ENCODE assay signal across 1 cellular context in the genomic region with DNA sequence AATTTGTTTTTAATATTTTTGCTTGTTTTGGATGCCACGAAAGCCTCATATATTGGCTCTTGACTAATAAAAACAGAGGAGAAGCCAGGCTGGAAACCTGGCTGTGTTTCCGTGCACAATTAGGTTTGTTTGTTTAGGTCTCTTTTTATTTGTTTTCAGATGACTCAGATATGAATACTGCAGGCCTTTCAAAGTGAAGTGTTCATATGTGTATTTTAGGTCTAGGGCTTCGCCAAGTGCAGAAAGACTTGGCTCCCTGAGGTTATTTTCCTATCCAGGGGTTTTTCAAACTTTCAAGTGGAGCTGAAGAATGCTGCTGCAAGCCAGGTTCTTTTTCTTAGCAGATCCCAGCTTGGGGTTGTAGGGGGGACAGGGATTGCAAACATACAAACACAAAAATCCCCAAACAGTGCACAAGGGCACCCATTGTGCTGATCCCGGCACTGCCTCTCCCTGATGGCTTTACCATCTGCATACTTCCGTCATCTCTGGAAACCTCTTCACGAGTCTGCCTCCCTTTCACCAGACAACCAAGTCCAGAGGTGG.
TF ChIP-seq lines count a peak whose summit lies in the region.

No MANE protein-coding gene starts in this region.

TF ChIP-seq in HepG2, 621 proteins besides CTCF, POLR2A, EP300 and RAD21 (continued from another document and continues in another):
- TF ChIP-seq, protein P1, sequence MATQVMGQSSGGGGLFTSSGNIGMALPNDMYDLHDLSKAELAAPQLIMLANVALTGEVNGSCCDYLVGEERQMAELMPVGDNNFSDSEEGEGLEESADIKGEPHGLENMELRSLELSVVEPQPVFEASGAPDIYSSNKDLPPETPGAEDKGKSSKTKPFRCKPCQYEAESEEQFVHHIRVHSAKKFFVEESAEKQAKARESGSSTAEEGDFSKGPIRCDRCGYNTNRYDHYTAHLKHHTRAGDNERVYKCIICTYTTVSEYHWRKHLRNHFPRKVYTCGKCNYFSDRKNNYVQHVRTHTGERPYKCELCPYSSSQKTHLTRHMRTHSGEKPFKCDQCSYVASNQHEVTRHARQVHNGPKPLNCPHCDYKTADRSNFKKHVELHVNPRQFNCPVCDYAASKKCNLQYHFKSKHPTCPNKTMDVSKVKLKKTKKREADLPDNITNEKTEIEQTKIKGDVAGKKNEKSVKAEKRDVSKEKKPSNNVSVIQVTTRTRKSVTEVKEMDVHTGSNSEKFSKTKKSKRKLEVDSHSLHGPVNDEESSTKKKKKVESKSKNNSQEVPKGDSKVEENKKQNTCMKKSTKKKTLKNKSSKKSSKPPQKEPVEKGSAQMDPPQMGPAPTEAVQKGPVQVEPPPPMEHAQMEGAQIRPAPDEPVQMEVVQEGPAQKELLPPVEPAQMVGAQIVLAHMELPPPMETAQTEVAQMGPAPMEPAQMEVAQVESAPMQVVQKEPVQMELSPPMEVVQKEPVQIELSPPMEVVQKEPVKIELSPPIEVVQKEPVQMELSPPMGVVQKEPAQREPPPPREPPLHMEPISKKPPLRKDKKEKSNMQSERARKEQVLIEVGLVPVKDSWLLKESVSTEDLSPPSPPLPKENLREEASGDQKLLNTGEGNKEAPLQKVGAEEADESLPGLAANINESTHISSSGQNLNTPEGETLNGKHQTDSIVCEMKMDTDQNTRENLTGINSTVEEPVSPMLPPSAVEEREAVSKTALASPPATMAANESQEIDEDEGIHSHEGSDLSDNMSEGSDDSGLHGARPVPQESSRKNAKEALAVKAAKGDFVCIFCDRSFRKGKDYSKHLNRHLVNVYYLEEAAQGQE (IDR thresholded peaks at IDR 0.05; ENCODE audit: borderline replicate concordance in 1 of 2, low read depth in 1 of 2, low read length in 2 of 2) = no peak
- TF ChIP-seq BCL6 (CRISPR knock-in tag; IDR thresholded peaks at IDR 0.05) = peak; percentile 62
- TF ChIP-seq, protein P2, sequence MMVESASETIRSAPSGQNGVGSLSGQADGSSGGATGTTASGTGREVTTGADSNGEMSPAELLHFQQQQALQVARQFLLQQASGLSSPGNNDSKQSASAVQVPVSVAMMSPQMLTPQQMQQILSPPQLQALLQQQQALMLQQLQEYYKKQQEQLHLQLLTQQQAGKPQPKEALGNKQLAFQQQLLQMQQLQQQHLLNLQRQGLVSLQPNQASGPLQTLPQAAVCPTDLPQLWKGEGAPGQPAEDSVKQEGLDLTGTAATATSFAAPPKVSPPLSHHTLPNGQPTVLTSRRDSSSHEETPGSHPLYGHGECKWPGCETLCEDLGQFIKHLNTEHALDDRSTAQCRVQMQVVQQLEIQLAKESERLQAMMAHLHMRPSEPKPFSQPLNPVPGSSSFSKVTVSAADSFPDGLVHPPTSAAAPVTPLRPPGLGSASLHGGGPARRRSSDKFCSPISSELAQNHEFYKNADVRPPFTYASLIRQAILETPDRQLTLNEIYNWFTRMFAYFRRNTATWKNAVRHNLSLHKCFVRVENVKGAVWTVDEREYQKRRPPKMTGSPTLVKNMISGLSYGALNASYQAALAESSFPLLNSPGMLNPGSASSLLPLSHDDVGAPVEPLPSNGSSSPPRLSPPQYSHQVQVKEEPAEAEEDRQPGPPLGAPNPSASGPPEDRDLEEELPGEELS (CRISPR knock-in tag; IDR thresholded peaks at IDR 0.05) = peak; percentile 77
- TF ChIP-seq, protein P3, sequence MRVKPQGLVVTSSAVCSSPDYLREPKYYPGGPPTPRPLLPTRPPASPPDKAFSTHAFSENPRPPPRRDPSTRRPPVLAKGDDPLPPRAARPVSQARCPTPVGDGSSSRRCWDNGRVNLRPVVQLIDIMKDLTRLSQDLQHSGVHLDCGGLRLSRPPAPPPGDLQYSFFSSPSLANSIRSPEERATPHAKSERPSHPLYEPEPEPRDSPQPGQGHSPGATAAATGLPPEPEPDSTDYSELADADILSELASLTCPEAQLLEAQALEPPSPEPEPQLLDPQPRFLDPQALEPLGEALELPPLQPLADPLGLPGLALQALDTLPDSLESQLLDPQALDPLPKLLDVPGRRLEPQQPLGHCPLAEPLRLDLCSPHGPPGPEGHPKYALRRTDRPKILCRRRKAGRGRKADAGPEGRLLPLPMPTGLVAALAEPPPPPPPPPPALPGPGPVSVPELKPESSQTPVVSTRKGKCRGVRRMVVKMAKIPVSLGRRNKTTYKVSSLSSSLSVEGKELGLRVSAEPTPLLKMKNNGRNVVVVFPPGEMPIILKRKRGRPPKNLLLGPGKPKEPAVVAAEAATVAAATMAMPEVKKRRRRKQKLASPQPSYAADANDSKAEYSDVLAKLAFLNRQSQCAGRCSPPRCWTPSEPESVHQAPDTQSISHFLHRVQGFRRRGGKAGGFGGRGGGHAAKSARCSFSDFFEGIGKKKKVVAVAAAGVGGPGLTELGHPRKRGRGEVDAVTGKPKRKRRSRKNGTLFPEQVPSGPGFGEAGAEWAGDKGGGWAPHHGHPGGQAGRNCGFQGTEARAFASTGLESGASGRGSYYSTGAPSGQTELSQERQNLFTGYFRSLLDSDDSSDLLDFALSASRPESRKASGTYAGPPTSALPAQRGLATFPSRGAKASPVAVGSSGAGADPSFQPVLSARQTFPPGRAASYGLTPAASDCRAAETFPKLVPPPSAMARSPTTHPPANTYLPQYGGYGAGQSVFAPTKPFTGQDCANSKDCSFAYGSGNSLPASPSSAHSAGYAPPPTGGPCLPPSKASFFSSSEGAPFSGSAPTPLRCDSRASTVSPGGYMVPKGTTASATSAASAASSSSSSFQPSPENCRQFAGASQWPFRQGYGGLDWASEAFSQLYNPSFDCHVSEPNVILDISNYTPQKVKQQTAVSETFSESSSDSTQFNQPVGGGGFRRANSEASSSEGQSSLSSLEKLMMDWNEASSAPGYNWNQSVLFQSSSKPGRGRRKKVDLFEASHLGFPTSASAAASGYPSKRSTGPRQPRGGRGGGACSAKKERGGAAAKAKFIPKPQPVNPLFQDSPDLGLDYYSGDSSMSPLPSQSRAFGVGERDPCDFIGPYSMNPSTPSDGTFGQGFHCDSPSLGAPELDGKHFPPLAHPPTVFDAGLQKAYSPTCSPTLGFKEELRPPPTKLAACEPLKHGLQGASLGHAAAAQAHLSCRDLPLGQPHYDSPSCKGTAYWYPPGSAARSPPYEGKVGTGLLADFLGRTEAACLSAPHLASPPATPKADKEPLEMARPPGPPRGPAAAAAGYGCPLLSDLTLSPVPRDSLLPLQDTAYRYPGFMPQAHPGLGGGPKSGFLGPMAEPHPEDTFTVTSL (CRISPR knock-in tag; IDR thresholded peaks at IDR 0.05; ENCODE audit: borderline replicate concordance) = peak; percentile 72; the same call in 1 of the 2 replicates
- TF ChIP-seq ARID5B (CRISPR knock-in tag; IDR thresholded peaks at IDR 0.05) = peak; percentile 60
- TF ChIP-seq HHEX (CRISPR knock-in tag; IDR thresholded peaks at IDR 0.05) = peak; percentile 69
- TF ChIP-seq, protein P4, sequence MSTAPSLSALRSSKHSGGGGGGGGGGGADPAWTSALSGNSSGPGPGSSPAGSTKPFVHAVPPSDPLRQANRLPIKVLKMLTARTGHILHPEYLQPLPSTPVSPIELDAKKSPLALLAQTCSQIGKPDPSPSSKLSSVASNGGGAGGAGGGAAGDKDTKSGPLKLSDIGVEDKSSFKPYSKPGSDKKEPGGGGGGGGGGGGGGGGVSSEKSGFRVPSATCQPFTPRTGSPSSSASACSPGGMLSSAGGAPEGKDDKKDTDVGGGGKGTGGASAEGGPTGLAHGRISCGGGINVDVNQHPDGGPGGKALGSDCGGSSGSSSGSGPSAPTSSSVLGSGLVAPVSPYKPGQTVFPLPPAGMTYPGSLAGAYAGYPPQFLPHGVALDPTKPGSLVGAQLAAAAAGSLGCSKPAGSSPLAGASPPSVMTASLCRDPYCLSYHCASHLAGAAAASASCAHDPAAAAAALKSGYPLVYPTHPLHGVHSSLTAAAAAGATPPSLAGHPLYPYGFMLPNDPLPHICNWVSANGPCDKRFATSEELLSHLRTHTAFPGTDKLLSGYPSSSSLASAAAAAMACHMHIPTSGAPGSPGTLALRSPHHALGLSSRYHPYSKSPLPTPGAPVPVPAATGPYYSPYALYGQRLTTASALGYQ (CRISPR knock-in tag; IDR thresholded peaks at IDR 0.05) = peak; percentile 59; the same call in 1 of the 2 replicates
- TF ChIP-seq ZNF557 (CRISPR knock-in tag; IDR thresholded peaks at IDR 0.05) = 0 out of 2 replicates have a peak, but pooled peaks have one; percentile 62
- no peak for TF ChIP-seq TCF7L2 (IDR thresholded peaks at IDR 0.05; ENCODE audit: low read depth, low read length)
- TF ChIP-seq FOSL1 (CRISPR knock-in tag; IDR thresholded peaks at IDR 0.05; ENCODE audit: borderline replicate concordance) = peak; percentile 72; the same call in 1 of the 2 replicates
- TF ChIP-seq, protein P5, sequence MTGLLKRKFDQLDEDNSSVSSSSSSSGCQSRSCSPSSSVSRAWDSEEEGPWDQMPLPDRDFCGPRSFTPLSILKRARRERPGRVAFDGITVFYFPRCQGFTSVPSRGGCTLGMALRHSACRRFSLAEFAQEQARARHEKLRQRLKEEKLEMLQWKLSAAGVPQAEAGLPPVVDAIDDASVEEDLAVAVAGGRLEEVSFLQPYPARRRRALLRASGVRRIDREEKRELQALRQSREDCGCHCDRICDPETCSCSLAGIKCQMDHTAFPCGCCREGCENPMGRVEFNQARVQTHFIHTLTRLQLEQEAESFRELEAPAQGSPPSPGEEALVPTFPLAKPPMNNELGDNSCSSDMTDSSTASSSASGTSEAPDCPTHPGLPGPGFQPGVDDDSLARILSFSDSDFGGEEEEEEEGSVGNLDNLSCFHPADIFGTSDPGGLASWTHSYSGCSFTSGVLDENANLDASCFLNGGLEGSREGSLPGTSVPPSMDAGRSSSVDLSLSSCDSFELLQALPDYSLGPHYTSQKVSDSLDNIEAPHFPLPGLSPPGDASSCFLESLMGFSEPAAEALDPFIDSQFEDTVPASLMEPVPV (CRISPR knock-in tag; IDR thresholded peaks at IDR 0.05) = no peak
- TF ChIP-seq ZNF614 (CRISPR knock-in tag; IDR thresholded peaks at IDR 0.05; ENCODE audit: borderline replicate concordance) = peak; percentile 14; the same call in 1 of the 2 replicates
- TF ChIP-seq KAT8 (CRISPR knock-in tag; IDR thresholded peaks at IDR 0.05) = 0 out of 2 replicates have a peak, but pooled peaks have one; percentile 26
- no peak for TF ChIP-seq ZNF619 (CRISPR knock-in tag; IDR thresholded peaks at IDR 0.05)
- 0 out of 2 replicates have a peak, but pooled peaks have one; percentile 54 for TF ChIP-seq ISL2 (CRISPR knock-in tag; IDR thresholded peaks at IDR 0.05)
- TF ChIP-seq ZBTB42 (CRISPR knock-in tag; IDR thresholded peaks at IDR 0.05) = no peak
- peak; percentile 44; the same call in 1 of the 2 replicates for TF ChIP-seq TCF7 (IDR thresholded peaks at IDR 0.05; ENCODE audit: low read depth)
- TF ChIP-seq ZNF432 (CRISPR knock-in tag; IDR thresholded peaks at IDR 0.05; ENCODE audit: borderline replicate concordance) = no peak
- TF ChIP-seq ZNF510 (CRISPR knock-in tag; IDR thresholded peaks at IDR 0.05; ENCODE audit: low read depth) = no peak
- TF ChIP-seq PRDM15 (CRISPR knock-in tag; IDR thresholded peaks at IDR 0.05) = no peak
- TF ChIP-seq SMAD3 (CRISPR knock-in tag; IDR thresholded peaks at IDR 0.05) = 0 out of 2 replicates have a peak, but pooled peaks have one; percentile 36
- no peak for TF ChIP-seq LCORL (IDR thresholded peaks at IDR 0.05)
- TF ChIP-seq LCORL (CRISPR knock-in tag; IDR thresholded peaks at IDR 0.05) = 0 out of 2 replicates have a peak, but pooled peaks have one; percentile 31
- peak; percentile 54; the same call in 1 of the 2 replicates for TF ChIP-seq HMG20A (CRISPR knock-in tag; IDR thresholded peaks at IDR 0.05; ENCODE audit: borderline replicate concordance)
